In genomic region chr5:157613385-157614245, GRCh38 we compare ENCODE assay signal across 18 cellular contexts. TPM values are rescaled to one million over a fixed set of nuclear protein-coding genes. Genes with fewer than 3 reads are reported as not detected.
DNase-seq lines count a peak whose midpoint lies in the region; ATAC-seq and TF ChIP-seq lines count a peak whose summit lies in the region.
"Had no signal": no experiment of that assay in that cellular context is flagged by ENCODE, and none has a peak within 500 bp of the region (broad histone marks: within the 10 kb centered on the region; RNA-seq: fewer than 3 reads in every experiment).

No MANE protein-coding gene starts in this region.

- no peak for DNase-seq in activated T-cell treated with anti-CD3 and anti-CD28 coated beads, Interleukin-2, amount 50 U/mL, for 4 hours
- no peak for DNase-seq in activated T-cell treated with anti-CD3 and anti-CD28 coated beads, Interleukin-2, amount 50 U/mL, for 48 hours
- DNase-seq in Peyer's patch = no peak
- DNase-seq in activated naive CD8-positive, alpha-beta T cell treated with anti-CD3 and anti-CD28 coated beads, Interleukin-2, amount 50 U/mL, for 24 hours = no peak
- no peak for DNase-seq in sciatic nerve (ENCODE audit: low spot score)
- no peak for DNase-seq in superior temporal gyrus (ENCODE audit: extremely low spot score)
- DNase-seq: MM.1S, NCI-H69, uterus had no signal

- H3K4me3 ChIP-seq in Peyer's patch = no peak overlapping the region
- H3K4me3 ChIP-seq: uterus had no signal

- no peaks in the 10 kb centered on the region for H3K27me3 Mint-ChIP-seq in activated T-cell treated with anti-CD3 and anti-CD28 coated beads, Interleukin-2, amount 50 U/mL, for 4 hours (ENCODE audit: low read depth)
- peaks cover 2% of the 10 kb centered on the region for H3K27me3 Mint-ChIP-seq in activated naive CD8-positive, alpha-beta T cell treated with anti-CD3 and anti-CD28 coated beads, Interleukin-2, amount 50 U/mL, for 24 hours
- H3K27me3 Mint-ChIP-seq: progenitor cell of endocrine pancreas had no signal

- no peaks in the 10 kb centered on the region for H3K36me3 Mint-ChIP-seq in activated T-cell treated with anti-CD3 and anti-CD28 coated beads, Interleukin-2, amount 50 U/mL, for 4 hours (ENCODE audit: insufficient read depth)
- no peaks in the 10 kb centered on the region for H3K36me3 Mint-ChIP-seq in activated naive CD8-positive, alpha-beta T cell treated with anti-CD3 and anti-CD28 coated beads, Interleukin-2, amount 50 U/mL, for 24 hours (ENCODE audit: low read depth)
- H3K36me3 Mint-ChIP-seq: WTC11 had no signal

- no peaks in the 10 kb centered on the region for H3K27me3 ChIP-seq in Peyer's patch
- H3K27me3 ChIP-seq: uterus had no signal

- H3K9me3 Mint-ChIP-seq in activated T-cell treated with anti-CD3 and anti-CD28 coated beads, Interleukin-2, amount 50 U/mL, for 4 hours = no peaks in the 10 kb centered on the region
- no peaks in the 10 kb centered on the region for H3K9me3 Mint-ChIP-seq in activated naive CD8-positive, alpha-beta T cell treated with anti-CD3 and anti-CD28 coated beads, Interleukin-2, amount 50 U/mL, for 24 hours
- H3K9me3 Mint-ChIP-seq: WTC11 had no signal

- H3K27ac ChIP-seq in Peyer's patch = peak overlapping the region in 3 of 4 donors; percentile 20 to 46 (median 31)
- H3K27ac ChIP-seq: HL-60, uterus had no signal

- peak overlapping the region; percentile 55 for H3K27ac Mint-ChIP-seq in activated naive CD8-positive, alpha-beta T cell treated with anti-CD3 and anti-CD28 coated beads, Interleukin-2, amount 50 U/mL, for 24 hours
- H3K27ac Mint-ChIP-seq: progenitor cell of endocrine pancreas, WTC11 had no signal

- peak overlapping the region; percentile 12 for H3K4me3 Mint-ChIP-seq in activated T-cell treated with anti-CD3 and anti-CD28 coated beads, Interleukin-2, amount 50 U/mL, for 4 hours
- H3K4me3 Mint-ChIP-seq in activated naive CD8-positive, alpha-beta T cell treated with anti-CD3 and anti-CD28 coated beads, Interleukin-2, amount 50 U/mL, for 24 hours = peak overlapping the region; percentile 7
- H3K4me3 Mint-ChIP-seq: WTC11 had no signal

- H3K36me3 ChIP-seq in Peyer's patch = no peaks in the 10 kb centered on the region
- H3K36me3 ChIP-seq: uterus had no signal

- TF ChIP-seq POLR2A in Peyer's patch (IDR thresholded peaks at IDR 0.05) (no peak), GM18505 (IDR thresholded peaks at IDR 0.05; ENCODE audit: borderline replicate concordance, extremely low read depth, insufficient read depth, insufficient read length) (no peak)

- intact Hi-C loops in sciatic nerve (cut with DNase I) = no loop called here

- H3K4me1 Mint-ChIP-seq in activated T-cell treated with anti-CD3 and anti-CD28 coated beads, Interleukin-2, amount 50 U/mL, for 4 hours (ENCODE audit: low read depth) = peaks cover 42% of the 10 kb centered on the region
- H3K4me1 Mint-ChIP-seq in activated naive CD8-positive, alpha-beta T cell treated with anti-CD3 and anti-CD28 coated beads, Interleukin-2, amount 50 U/mL, for 24 hours = peaks cover 38% of the 10 kb centered on the region
- H3K4me1 Mint-ChIP-seq: WTC11 had no signal

- no peak for TF ChIP-seq CTCF in Peyer's patch (IDR thresholded peaks at IDR 0.05)

- ATAC-seq in activated T-cell treated with anti-CD3 and anti-CD28 coated beads, Interleukin-2, amount 50 U/mL, for 4 hours = peak; percentile 43 to 53
- no peak for ATAC-seq in activated naive CD8-positive, alpha-beta T cell treated with anti-CD3 and anti-CD28 coated beads, Interleukin-2, amount 50 U/mL, for 24 hours
- peak; percentile 39 for ATAC-seq in sciatic nerve
- no peak for ATAC-seq in GM18505 (IDR thresholded peaks at IDR 0.05; ENCODE audit: unreplicated experiment)
- ATAC-seq in GM19452 (IDR thresholded peaks at IDR 0.05; ENCODE audit: unreplicated experiment) = no peak
- ATAC-seq: WTC11 had no signal

- H3K4me1 ChIP-seq in Peyer's patch = peaks cover 0 to 4% (median 0%) of the 10 kb centered on the region in 4 donors
- H3K4me1 ChIP-seq: uterus had no signal

- no peaks in the 10 kb centered on the region for H3K9me3 ChIP-seq in Peyer's patch
- H3K9me3 ChIP-seq: uterus had no signal

RNA-seq across cellular contexts. Expression of gene ADAM19, which starts 38.0 kb away (rescaled TPM):
- 10 to 100 TPM; 37.9 to 54.9 (median 49.2) TPM for total RNA-seq in activated T-cell treated with anti-CD3 and anti-CD28 coated beads, Interleukin-2, amount 50 U/mL, for 4 hours
- total RNA-seq in Peyer's patch (10 to 100 TPM in 1 of 4 donors, 1 to 10 TPM in 3; 1.1 to 47.9 (median 5.4) TPM), sciatic nerve (23.0 TPM)

RNA-seq across cellular contexts. Expression of gene SOX30, which starts 38.6 kb away (rescaled TPM):
- under 1 TPM in 1 of 3 donors, not detected in 2; 0.08 TPM for total RNA-seq in activated T-cell treated with anti-CD3 and anti-CD28 coated beads, Interleukin-2, amount 50 U/mL, for 4 hours
- 1 to 10 TPM in 1 of 4 donors, under 1 TPM in 1, not detected in 2; 0.66 to 1.8 TPM for total RNA-seq in Peyer's patch
- total RNA-seq in sciatic nerve = 0.13 TPM
- total RNA-seq: fibroblast of lung, H4, lung microvascular endothelial cell, progenitor cell of endocrine pancreas, uterus had no signal

RNA-seq across cellular contexts. Expression of gene C5orf52, which starts 57.7 kb away (rescaled TPM):
- total RNA-seq in activated T-cell treated with anti-CD3 and anti-CD28 coated beads, Interleukin-2, amount 50 U/mL, for 4 hours = not detected
- total RNA-seq in Peyer's patch (1 to 10 TPM in 1 of 4 donors, not detected in 3; 1.7 TPM), sciatic nerve (not detected)
- total RNA-seq: Daoy, fibroblast of lung, H4, lung microvascular endothelial cell, progenitor cell of endocrine pancreas, uterus, WTC11 had no signal

Comparison
In these comparisons a context has a peak if more than half of its experiments do, and no peak if none do; other contexts are left out.
1. ATAC-seq: peak in activated T-cell treated with anti-CD3 and anti-CD28 coated beads, Interleukin-2, amount 50 U/mL, for 4 hours (2 of 2) and sciatic nerve (single experiment); none in activated naive CD8-positive, alpha-beta T cell treated with anti-CD3 and anti-CD28 coated beads, Interleukin-2, amount 50 U/mL, for 24 hours (single experiment), GM18505 (single experiment) and GM19452 (single experiment).